Comparison of ENCODE assay signal across 1 cellular context in the genomic region with DNA sequence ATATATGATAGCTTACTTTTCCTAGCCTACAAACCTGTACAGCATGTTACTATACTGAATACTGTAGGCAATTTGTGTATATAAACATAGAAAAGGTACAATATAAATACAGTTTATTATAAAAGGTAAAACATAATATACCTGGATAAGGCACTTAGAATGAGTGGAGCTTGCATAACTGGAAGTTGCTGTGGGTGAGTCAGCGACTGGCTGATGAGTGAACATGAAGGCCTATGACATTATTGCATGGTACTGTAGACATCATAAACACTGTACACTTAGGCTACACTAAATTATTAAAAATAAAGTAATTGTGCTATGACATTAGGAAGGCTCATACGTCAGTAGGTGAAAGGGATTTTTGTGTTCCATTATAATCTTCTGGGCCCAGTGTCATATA.
TF ChIP-seq lines count a peak whose summit lies in the region.

No MANE protein-coding gene starts in this region.

TF ChIP-seq in IMR-90, 13 proteins besides CTCF, POLR2A, EP300 and RAD21 (continued from another document):
- no peak for TF ChIP-seq FOS (IDR thresholded peaks at IDR 0.05; ENCODE audit: low read depth, low read length)
- no peak for TF ChIP-seq CHD1 (IDR thresholded peaks at IDR 0.05; ENCODE audit: low read depth, low read length)
- TF ChIP-seq, protein P1, sequence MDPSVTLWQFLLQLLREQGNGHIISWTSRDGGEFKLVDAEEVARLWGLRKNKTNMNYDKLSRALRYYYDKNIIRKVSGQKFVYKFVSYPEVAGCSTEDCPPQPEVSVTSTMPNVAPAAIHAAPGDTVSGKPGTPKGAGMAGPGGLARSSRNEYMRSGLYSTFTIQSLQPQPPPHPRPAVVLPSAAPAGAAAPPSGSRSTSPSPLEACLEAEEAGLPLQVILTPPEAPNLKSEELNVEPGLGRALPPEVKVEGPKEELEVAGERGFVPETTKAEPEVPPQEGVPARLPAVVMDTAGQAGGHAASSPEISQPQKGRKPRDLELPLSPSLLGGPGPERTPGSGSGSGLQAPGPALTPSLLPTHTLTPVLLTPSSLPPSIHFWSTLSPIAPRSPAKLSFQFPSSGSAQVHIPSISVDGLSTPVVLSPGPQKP (IDR thresholded peaks at IDR 0.05; ENCODE audit: borderline replicate concordance, low read depth, low read length) = no peak
TF ChIP-seq in IMR-90: peak in this region for 0.
